2 cellular contexts compared by ENCODE assay signal in genomic region chr20:33730946-33731692, GRCh38.
TF ChIP-seq lines count a peak whose summit lies in the region.

No MANE protein-coding gene starts in this region.

TF ChIP-seq in SK-N-SH, 30 proteins besides CTCF, POLR2A, EP300 and RAD21 (continued from another document):
- TF ChIP-seq, protein P1, sequence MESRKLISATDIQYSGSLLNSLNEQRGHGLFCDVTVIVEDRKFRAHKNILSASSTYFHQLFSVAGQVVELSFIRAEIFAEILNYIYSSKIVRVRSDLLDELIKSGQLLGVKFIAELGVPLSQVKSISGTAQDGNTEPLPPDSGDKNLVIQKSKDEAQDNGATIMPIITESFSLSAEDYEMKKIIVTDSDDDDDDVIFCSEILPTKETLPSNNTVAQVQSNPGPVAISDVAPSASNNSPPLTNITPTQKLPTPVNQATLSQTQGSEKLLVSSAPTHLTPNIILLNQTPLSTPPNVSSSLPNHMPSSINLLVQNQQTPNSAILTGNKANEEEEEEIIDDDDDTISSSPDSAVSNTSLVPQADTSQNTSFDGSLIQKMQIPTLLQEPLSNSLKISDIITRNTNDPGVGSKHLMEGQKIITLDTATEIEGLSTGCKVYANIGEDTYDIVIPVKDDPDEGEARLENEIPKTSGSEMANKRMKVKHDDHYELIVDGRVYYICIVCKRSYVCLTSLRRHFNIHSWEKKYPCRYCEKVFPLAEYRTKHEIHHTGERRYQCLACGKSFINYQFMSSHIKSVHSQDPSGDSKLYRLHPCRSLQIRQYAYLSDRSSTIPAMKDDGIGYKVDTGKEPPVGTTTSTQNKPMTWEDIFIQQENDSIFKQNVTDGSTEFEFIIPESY (IDR thresholded peaks at IDR 0.05; ENCODE audit: borderline replicate concordance, low read depth), result no peak
- TF ChIP-seq YY1 (IDR thresholded peaks at IDR 0.05; ENCODE audit: low read depth), result no peak
- no peak for TF ChIP-seq TCF12 (IDR thresholded peaks at IDR 0.05)
- TF ChIP-seq GATA2 (CRISPR knock-in tag; IDR thresholded peaks at IDR 0.05), result no peak
- no peak for TF ChIP-seq JUND (IDR thresholded peaks at IDR 0.05)
- TF ChIP-seq, protein P2, sequence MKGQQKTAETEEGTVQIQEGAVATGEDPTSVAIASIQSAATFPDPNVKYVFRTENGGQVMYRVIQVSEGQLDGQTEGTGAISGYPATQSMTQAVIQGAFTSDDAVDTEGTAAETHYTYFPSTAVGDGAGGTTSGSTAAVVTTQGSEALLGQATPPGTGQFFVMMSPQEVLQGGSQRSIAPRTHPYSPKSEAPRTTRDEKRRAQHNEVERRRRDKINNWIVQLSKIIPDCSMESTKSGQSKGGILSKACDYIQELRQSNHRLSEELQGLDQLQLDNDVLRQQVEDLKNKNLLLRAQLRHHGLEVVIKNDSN (IDR thresholded peaks at IDR 0.05; ENCODE audit: borderline replicate concordance, low read depth), result no peak
- no peak for TF ChIP-seq ELF1 (IDR thresholded peaks at IDR 0.05)
- no peak for TF ChIP-seq USF2 (IDR thresholded peaks at IDR 0.05; ENCODE audit: borderline replicate concordance, low read depth, low read length)
- no peak for TF ChIP-seq NRF1 (IDR thresholded peaks at IDR 0.05; ENCODE audit: low read depth, low read length)
- no peak for TF ChIP-seq MEF2A (IDR thresholded peaks at IDR 0.05; ENCODE audit: borderline replicate concordance, low read depth)
- no peak for TF ChIP-seq SMC3 (IDR thresholded peaks at IDR 0.05; ENCODE audit: low read depth, low read length)
- no peak for TF ChIP-seq TEAD4 (IDR thresholded peaks at IDR 0.05; ENCODE audit: borderline replicate concordance, insufficient read depth)
- no peak for TF ChIP-seq SIN3A (IDR thresholded peaks at IDR 0.05; ENCODE audit: borderline replicate concordance, low read depth, low read length)

TF ChIP-seq in SK-N-SH treated with all-trans-retinoic acid at 6 μM for 48 hours, 23 proteins besides CTCF, POLR2A, EP300 and RAD21 (continued from another document):
- TF ChIP-seq, protein P3, sequence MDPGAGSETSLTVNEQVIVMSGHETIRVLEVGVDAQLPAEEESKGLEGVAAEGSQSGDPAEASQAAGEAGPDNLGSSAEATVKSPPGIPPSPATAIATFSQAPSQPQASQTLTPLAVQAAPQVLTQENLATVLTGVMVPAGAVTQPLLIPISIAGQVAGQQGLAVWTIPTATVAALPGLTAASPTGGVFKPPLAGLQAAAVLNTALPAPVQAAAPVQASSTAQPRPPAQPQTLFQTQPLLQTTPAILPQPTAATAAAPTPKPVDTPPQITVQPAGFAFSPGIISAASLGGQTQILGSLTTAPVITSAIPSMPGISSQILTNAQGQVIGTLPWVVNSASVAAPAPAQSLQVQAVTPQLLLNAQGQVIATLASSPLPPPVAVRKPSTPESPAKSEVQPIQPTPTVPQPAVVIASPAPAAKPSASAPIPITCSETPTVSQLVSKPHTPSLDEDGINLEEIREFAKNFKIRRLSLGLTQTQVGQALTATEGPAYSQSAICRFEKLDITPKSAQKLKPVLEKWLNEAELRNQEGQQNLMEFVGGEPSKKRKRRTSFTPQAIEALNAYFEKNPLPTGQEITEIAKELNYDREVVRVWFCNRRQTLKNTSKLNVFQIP (CRISPR knock-in tag; IDR thresholded peaks at IDR 0.05; ENCODE audit: borderline replicate concordance, low read depth), result no peak
- TF ChIP-seq PPARA (CRISPR knock-in tag; IDR thresholded peaks at IDR 0.05; ENCODE audit: borderline replicate concordance) (no peak), ZFP3 (CRISPR knock-in tag; IDR thresholded peaks at IDR 0.05) (no peak), ZFP30 (CRISPR knock-in tag; IDR thresholded peaks at IDR 0.05) (no peak), TCF4 (CRISPR knock-in tag; IDR thresholded peaks at IDR 0.05; ENCODE audit: borderline replicate concordance) (no peak), CSDC2 (CRISPR knock-in tag; IDR thresholded peaks at IDR 0.05) (no peak), CSRNP3 (CRISPR knock-in tag; IDR thresholded peaks at IDR 0.05) (no peak)
